Comparison of ENCODE assay signal across 8 cellular contexts in the genomic region with DNA sequence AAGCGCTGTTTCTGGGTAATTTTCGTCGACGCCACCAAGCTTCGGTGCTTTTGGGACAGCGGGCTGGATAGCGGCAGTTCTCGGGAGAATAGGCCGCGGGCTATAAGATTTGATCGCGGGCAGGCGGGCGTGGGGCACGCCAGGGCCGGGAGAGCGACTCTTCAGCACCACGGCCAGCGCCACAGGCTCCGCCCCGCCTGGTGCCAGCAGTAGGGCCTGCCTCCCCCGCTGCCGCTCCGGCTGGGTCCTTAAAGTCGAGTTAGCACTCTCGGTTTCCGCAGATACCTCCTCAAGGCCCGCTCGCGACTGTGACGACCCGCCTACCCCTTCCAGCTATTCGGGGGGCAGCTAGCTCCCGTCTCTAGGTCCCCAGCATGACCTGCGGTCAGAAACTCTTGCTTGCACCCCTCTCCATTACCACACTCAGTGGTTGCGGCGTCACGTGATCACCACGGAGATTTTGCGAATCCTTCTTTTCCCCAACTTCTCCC. TPM values are rescaled to one million over a fixed set of nuclear protein-coding genes. Genes with fewer than 3 reads are reported as not detected.
A peak's percentile ranks its signal among the peaks of the same experiment; 100 is the strongest.
DNase-seq lines count a peak whose midpoint lies in the region; ATAC-seq, FAIRE-seq and TF ChIP-seq lines count a peak whose summit lies in the region.

No MANE protein-coding gene starts in this region.

- intact Hi-C loops in HCT116 (cut with micrococcal nuclease), result no loop called here
- intact Hi-C loops in natural killer cell (cut with micrococcal nuclease), result no loop called here

- peak overlapping the region; percentile 90 for H3K4me3 Mint-ChIP-seq in WTC11
- H3K4me3 Mint-ChIP-seq in endodermal cell, result peak overlapping the region; percentile 46
- no peak overlapping the region for H3K4me3 Mint-ChIP-seq in natural killer cell

- H3K9ac ChIP-seq in HCT116 (ENCODE audit: low read length) (no peak overlapping the region), endodermal cell (ENCODE audit: extremely low read depth, low read length, poor library complexity, severe bottlenecking) (no peak overlapping the region)

- H3K9me3 Mint-ChIP-seq in WTC11 (no peaks in the 10 kb centered on the region), endodermal cell (no peaks in the 10 kb centered on the region), natural killer cell (peaks cover 2 to 5% of the 10 kb centered on the region in 2 donors)

- no peak for TF ChIP-seq RAD21 in HCT116 (IDR thresholded peaks at IDR 0.05; ENCODE audit: low read depth)

- POLR2A ChIA-PET in HCT116 (lab: Charles Lee), result no interaction called here
- POLR2A ChIA-PET in WTC11 (lab: Charles Lee), result no interaction called here

- RAD21 ChIA-PET in HCT116 (lab: Charles Lee; ENCODE audit: low non-redundant PET in 1 of 2, low total read pairs in 2 of 2, uncharacterized antibody in 2 of 2, unreplicated experiment in 2 of 2), result no interaction called here

- TF ChIP-seq POLR2A in HCT116 (IDR thresholded peaks at IDR 0.05; ENCODE audit: borderline replicate concordance, extremely low read depth, insufficient read depth, insufficient read length), result no peak

- peak; percentile 3 for DNase-seq in AG10803 (ENCODE audit: low read depth)
- DNase-seq in HCT116 (ENCODE audit: low read depth, low spot score), result no peak
- peak; percentile 94 for DNase-seq in WTC11 (ENCODE audit: low spot score)
- peak; percentile 96 for DNase-seq in endodermal cell
- DNase-seq in natural killer cell, result peak; percentile 35
- peak; percentile 92 for DNase-seq in urothelium cell line (ENCODE audit: low spot score)
- DNase-seq in cerebellum (ENCODE audit: low spot score), result no peak
- DNase-seq in NCI-H1417 treated with DMSO at 0.1 percent for 48 hours (lab: John Stamatoyannopoulos, UW), result no peak

- H3K4me1 Mint-ChIP-seq in WTC11 (peaks cover 39% of the 10 kb centered on the region), endodermal cell (peaks cover 27% of the 10 kb centered on the region), natural killer cell (peaks cover 5 to 19% of the 10 kb centered on the region in 2 donors)

- FAIRE-seq in urothelium cell line (lab: Jason Lieb, UNC), result peak; percentile 91

- H3K27ac ChIP-seq in HCT116 (ENCODE audit: low read depth, low read length) (no peak overlapping the region), endodermal cell (ENCODE audit: low read depth, low read length) (no peak overlapping the region)

- H3K36me3 ChIP-seq in HCT116 (ENCODE audit: control insufficient read depth in 1 of 2, insufficient read depth in 2 of 2, low read length in 2 of 2) (no peaks in the 10 kb centered on the region), endodermal cell (ENCODE audit: control insufficient read depth, insufficient read depth, low read length) (no peaks in the 10 kb centered on the region)

- H3K27me3 ChIP-seq in HCT116 (ENCODE audit: insufficient read depth, low read length) (peaks cover 4% of the 10 kb centered on the region; the same call in 1 of the 2 replicates), endodermal cell (ENCODE audit: control insufficient read depth, insufficient read depth, low read length, poor library complexity, severe bottlenecking) (peaks cover 98% of the 10 kb centered on the region)

- H3K36me3 Mint-ChIP-seq in WTC11 (no peaks in the 10 kb centered on the region), endodermal cell (ENCODE audit: low read depth) (no peaks in the 10 kb centered on the region), natural killer cell (peaks cover 11% of the 10 kb centered on the region)

- H3K27ac Mint-ChIP-seq in WTC11 (no peak overlapping the region), endodermal cell (no peak overlapping the region), natural killer cell (no peak overlapping the region)

- no peak overlapping the region for H3K4me3 ChIP-seq in AG10803 (ENCODE audit: low read length)
- H3K4me3 ChIP-seq in HCT116 (replicated peaks in 1 of 2; ENCODE audit: low read depth in 1 of 2, low read length in 2 of 2), result no peak overlapping the region
- peak overlapping the region; percentile 79 for H3K4me3 ChIP-seq in endodermal cell (ENCODE audit: low read length)

- BruUV-seq in HCT116 (replicated peaks; lab: Mats Ljungman, UMichigan), result no TSS peak

- H3K9me3 ChIP-seq in HCT116 (ENCODE audit: control insufficient read depth in 1 of 2, insufficient read depth in 1 of 2, low read depth in 1 of 2, low read length in 2 of 2), result no peaks in the 10 kb centered on the region
- H3K9me3 ChIP-seq in endodermal cell (ENCODE audit: control insufficient read depth, low read length), result no peaks in the 10 kb centered on the region

- TF ChIP-seq CTCF in AG10803 (conservative IDR thresholded peaks at IDR 0.05; ENCODE audit: low read length) (no peak), HCT116 (IDR thresholded peaks at IDR 0.05 in 2 of 3, conservative IDR thresholded peaks at IDR 0.05 in 1 of 3; ENCODE audit: borderline replicate concordance in 1 of 3, insufficient read depth in 1 of 3, low read depth in 2 of 3, low read length in 2 of 3) (no peak), WTC11 (IDR thresholded peaks at IDR 0.05) (no peak), endodermal cell (conservative IDR thresholded peaks at IDR 0.05) (no peak), natural killer cell (IDR thresholded peaks at IDR 0.05) (no peak)

- H4K20me1 ChIP-seq in HCT116 (ENCODE audit: insufficient read depth), result no peaks in the 10 kb centered on the region

- no peaks in the 10 kb centered on the region for H3K9me2 ChIP-seq in HCT116 (ENCODE audit: insufficient read depth)

- H3K4me1 ChIP-seq in HCT116 (ENCODE audit: control insufficient read depth in 1 of 2, insufficient read depth in 2 of 2, low read length in 2 of 2) (no peaks in the 10 kb centered on the region), endodermal cell (ENCODE audit: control insufficient read depth, insufficient read depth, low read length) (peaks cover 7% of the 10 kb centered on the region)

- no peak overlapping the region for H3K4me2 ChIP-seq in HCT116 (ENCODE audit: low read length)

- H2AFZ ChIP-seq in HCT116 (ENCODE audit: low read depth, low read length, poor library complexity, severe bottlenecking), result no peak overlapping the region

- 0 to 1% methylated on average over 6 to 40 of the region's 40 CpGs for WGBS in endodermal cell (ENCODE audit: insufficient coverage in 1 of 2, insufficient read length in 1 of 2), 2 experiments

- H3K79me2 ChIP-seq in HCT116 (ENCODE audit: insufficient read depth, low read length), result no peaks in the 10 kb centered on the region

- CTCF ChIA-PET in HCT116 (lab: Charles Lee), result no interaction called here
- CTCF ChIA-PET in WTC11 (lab: Charles Lee), result interaction anchor here (1.3 to 2.4 kb wide), 6 partner anchors 9 to 281 kb away, joined by 3 to 15 read pairs (median 6); a partner anchor contains a TSS

- ATAC-seq in HCT116 (no peak), WTC11 (peak; percentile 74), natural killer cell (peak; percentile 64 to 81 (median 80))

- H3K27me3 Mint-ChIP-seq in WTC11 (ENCODE audit: low read depth) (peaks cover 76% of the 10 kb centered on the region), endodermal cell (ENCODE audit: insufficient read depth) (peaks cover 86% of the 10 kb centered on the region), natural killer cell (ENCODE audit: low read depth in 2 of 2) (peaks cover 54 to 94% of the 10 kb centered on the region in 2 donors)

TF ChIP-seq in HCT116, 20 proteins besides CTCF, POLR2A, EP300 and RAD21 (continues in another document):
- TF ChIP-seq, protein P1, sequence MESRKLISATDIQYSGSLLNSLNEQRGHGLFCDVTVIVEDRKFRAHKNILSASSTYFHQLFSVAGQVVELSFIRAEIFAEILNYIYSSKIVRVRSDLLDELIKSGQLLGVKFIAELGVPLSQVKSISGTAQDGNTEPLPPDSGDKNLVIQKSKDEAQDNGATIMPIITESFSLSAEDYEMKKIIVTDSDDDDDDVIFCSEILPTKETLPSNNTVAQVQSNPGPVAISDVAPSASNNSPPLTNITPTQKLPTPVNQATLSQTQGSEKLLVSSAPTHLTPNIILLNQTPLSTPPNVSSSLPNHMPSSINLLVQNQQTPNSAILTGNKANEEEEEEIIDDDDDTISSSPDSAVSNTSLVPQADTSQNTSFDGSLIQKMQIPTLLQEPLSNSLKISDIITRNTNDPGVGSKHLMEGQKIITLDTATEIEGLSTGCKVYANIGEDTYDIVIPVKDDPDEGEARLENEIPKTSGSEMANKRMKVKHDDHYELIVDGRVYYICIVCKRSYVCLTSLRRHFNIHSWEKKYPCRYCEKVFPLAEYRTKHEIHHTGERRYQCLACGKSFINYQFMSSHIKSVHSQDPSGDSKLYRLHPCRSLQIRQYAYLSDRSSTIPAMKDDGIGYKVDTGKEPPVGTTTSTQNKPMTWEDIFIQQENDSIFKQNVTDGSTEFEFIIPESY (IDR thresholded peaks at IDR 0.05; ENCODE audit: extremely low read depth, insufficient replicate concordance, low read length), result no peak

RNA-seq across cellular contexts. Expression of a gene that starts 9.4 kb away (rescaled TPM):
- total RNA-seq in HCT116 (2021; ENCODE audit: unreplicated experiment), result 0.17 TPM
- polyA plus RNA-seq in HCT116 (2012), result 0.03 and 0.07 TPM in 2 replicates
- total RNA-seq in WTC11 (2021), result 0.14 to 0.59 TPM (median 0.27 TPM) in 3 replicates
- total RNA-seq in endodermal cell, result under 1 TPM in 1 of 2 donors, not detected in 1; 0.24 TPM
- 0.28 TPM for polyA plus RNA-seq in endodermal cell (2013, experiment 1 of 2)
- polyA plus RNA-seq in endodermal cell (2013, experiment 2 of 2), result 0.17 TPM
- not detected for total RNA-seq in natural killer cell
- total RNA-seq in cerebellum, result 22.4 TPM

Comparison
In these comparisons a context has a peak if more than half of its experiments do, and no peak if none do; other contexts are left out.
1. DNase-seq: peak in AG10803 (single experiment), WTC11 (single experiment), endodermal cell (single experiment), natural killer cell (single experiment) and urothelium cell line (single experiment); none in HCT116 (single experiment), cerebellum (single experiment) and NCI-H1417 treated with DMSO at 0.1 percent for 48 hours (single experiment).
2. RNA of a gene that starts 9.4 kb away (total RNA-seq): 22.4 TPM in cerebellum (single experiment); 0.14 to 0.59 TPM in WTC11, 0.24 TPM in endodermal cell, 0.17 TPM in HCT116 (single experiment) and not detected in natural killer cell; every median in the first group is over 10 times any median in the second.